In genomic region chr13:99307247-99307646, GRCh38 we compare ENCODE assay signal across 8 cellular contexts. TPM values are rescaled to one million over a fixed set of nuclear protein-coding genes. Genes with fewer than 3 reads are reported as not detected.
A peak's percentile ranks its signal among the peaks of the same experiment; 100 is the strongest.
DNase-seq lines count a peak whose midpoint lies in the region; ATAC-seq, FAIRE-seq and TF ChIP-seq lines count a peak whose summit lies in the region.

A gene with protein sequence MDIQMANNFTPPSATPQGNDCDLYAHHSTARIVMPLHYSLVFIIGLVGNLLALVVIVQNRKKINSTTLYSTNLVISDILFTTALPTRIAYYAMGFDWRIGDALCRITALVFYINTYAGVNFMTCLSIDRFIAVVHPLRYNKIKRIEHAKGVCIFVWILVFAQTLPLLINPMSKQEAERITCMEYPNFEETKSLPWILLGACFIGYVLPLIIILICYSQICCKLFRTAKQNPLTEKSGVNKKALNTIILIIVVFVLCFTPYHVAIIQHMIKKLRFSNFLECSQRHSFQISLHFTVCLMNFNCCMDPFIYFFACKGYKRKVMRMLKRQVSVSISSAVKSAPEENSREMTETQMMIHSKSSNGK (minus strand): TSS chr13:99307399. CDS start chr13:99296145, 11,254 bp downstream.

- H3K27ac Mint-ChIP-seq in activated naive CD4-positive, alpha-beta T cell treated with anti-CD3 and anti-CD28 coated beads for 36 hours = peak within 1 kb of the TSS; percentile 99
- H3K27ac Mint-ChIP-seq in T-cell = peak within 1 kb of the TSS; percentile 96

- H3K36me3 ChIP-seq in heart left ventricle (peaks cover 0 to 4% (median 0%) of the 10 kb centered on the region in 9 donors), small intestine (ENCODE audit: control insufficient read depth in 2 of 2, insufficient read depth in 2 of 2, low read length in 2 of 2) (peaks cover 0 to 2% of the 10 kb centered on the region in 2 donors)

- H3K27ac ChIP-seq in heart left ventricle = peak within 1 kb of the TSS in 10 of 12 donors; percentile 3 to 78 (median 30)
- H3K27ac ChIP-seq in small intestine (ENCODE audit: low read depth in 1 of 2, low read length in 1 of 2) = peak within 1 kb of the TSS in 1 of 2 donors; percentile 87

- H3K27me3 ChIP-seq in heart left ventricle = no peaks in the 10 kb centered on the region
- H3K27me3 ChIP-seq in small intestine (ENCODE audit: control insufficient read depth in 2 of 2, insufficient read depth in 2 of 2, low read length in 2 of 2) = no peaks in the 10 kb centered on the region

- ATAC-seq in HG03060 (IDR thresholded peaks at IDR 0.05; ENCODE audit: low read depth, unreplicated experiment) (peak; percentile 40), T-cell (replicated peaks in 1 of 4) (peak; percentile 80 to 85 (median 82)), heart left ventricle (peak; percentile 56 to 81 (median 63))

- peaks cover 42% of the 10 kb centered on the region for H3K36me3 Mint-ChIP-seq in activated naive CD4-positive, alpha-beta T cell treated with anti-CD3 and anti-CD28 coated beads for 36 hours (ENCODE audit: low read depth)
- H3K36me3 Mint-ChIP-seq in T-cell = peaks cover 41% of the 10 kb centered on the region

- no peaks in the 10 kb centered on the region for H3K27me3 Mint-ChIP-seq in activated naive CD4-positive, alpha-beta T cell treated with anti-CD3 and anti-CD28 coated beads for 36 hours (ENCODE audit: low read depth)
- no peaks in the 10 kb centered on the region for H3K27me3 Mint-ChIP-seq in T-cell

- H3K4me1 Mint-ChIP-seq in activated naive CD4-positive, alpha-beta T cell treated with anti-CD3 and anti-CD28 coated beads for 36 hours (ENCODE audit: low read depth) = peaks cover 73% of the 10 kb centered on the region
- peaks cover 78 to 95% (median 84%) of the 10 kb centered on the region in 3 donors for H3K4me1 Mint-ChIP-seq in T-cell

- peak in 1 of 2 donors; percentile 25 for TF ChIP-seq POLR2A in heart left ventricle (IDR thresholded peaks at IDR 0.05)

- peak in 1 of 12 donors; percentile 0 for TF ChIP-seq CTCF in heart left ventricle (IDR thresholded peaks at IDR 0.05)

- 13 to 33% (median 17%) methylated on average over 4 of the region's 4 CpGs for WGBS in heart left ventricle, 4 donors
- 36 to 88% (median 58%) methylated on average over 4 of the region's 4 CpGs for WGBS in small intestine, 3 donors

- DNase-seq in activated naive CD4-positive, alpha-beta T cell treated with anti-CD3 and anti-CD28 coated beads for 36 hours = no peak
- no peak for DNase-seq in activated naive CD4-positive, alpha-beta T cell (lab: John Stamatoyannopoulos, UW)
- DNase-seq in T-cell (peak in 12 of 34 experiments; percentile 15 to 52 (median 28)), heart left ventricle (no peak), small intestine (peak; percentile 52), NCI-H526 treated with DMSO at 0.1 percent for 48 hours (lab: John Stamatoyannopoulos, UW) (no peak), C1 segment of cervical spinal cord (lab: John Stamatoyannopoulos, UW) (no peak)

- FAIRE-seq in small intestine (lab: Jason Lieb, UNC) = peak; percentile 26

- H3K4me3 Mint-ChIP-seq in activated naive CD4-positive, alpha-beta T cell treated with anti-CD3 and anti-CD28 coated beads for 36 hours = peak within 1 kb of the TSS; percentile 93
- peak within 1 kb of the TSS; percentile 94 to 99 (median 96) for H3K4me3 Mint-ChIP-seq in T-cell

- H3K9me3 Mint-ChIP-seq in activated naive CD4-positive, alpha-beta T cell treated with anti-CD3 and anti-CD28 coated beads for 36 hours = no peaks in the 10 kb centered on the region
- no peaks in the 10 kb centered on the region for H3K9me3 Mint-ChIP-seq in T-cell

- H3K4me1 ChIP-seq in heart left ventricle (peaks cover 0 to 92% (median 12%) of the 10 kb centered on the region in 12 donors), small intestine (ENCODE audit: control insufficient read depth in 2 of 2, insufficient read depth in 1 of 2, low read depth in 1 of 2, low read length in 1 of 2) (peaks cover 0 to 9% of the 10 kb centered on the region in 2 donors)

- CTCF ChIA-PET in activated naive CD4-positive, alpha-beta T cell treated with anti-CD3 and anti-CD28 coated beads for 36 hours (lab: Charles Lee) = interaction anchor here (0.7 to 6.4 kb wide), 8 partner anchors 16 to 128 kb away, joined by 3 to 59 read pairs (median 4); no protein-coding TSS in a partner anchor
- CTCF ChIA-PET in T-cell (lab: Charles Lee) = interaction anchor here (0.7 to 4.2 kb wide), 16 partner anchors 8 to 129 kb away, joined by 3 to 32 read pairs (median 4); no protein-coding TSS in a partner anchor

- H3K4me3 ChIP-seq in heart left ventricle (peak within 1 kb of the TSS in 7 of 12 donors; percentile 10 to 57 (median 19)), small intestine (ENCODE audit: low read depth in 1 of 2, low read length in 2 of 2) (peak within 1 kb of the TSS in 1 of 2 donors; percentile 21)

- POLR2A ChIA-PET in T-cell (lab: Charles Lee) = interaction anchor here (0.6 to 4.7 kb wide), 16 partner anchors 8 to 128 kb away, joined by 3 to 40 read pairs (median 4); partner anchors contain the start of gene UBAC2 (in 1 of the 2)

- H3K9me3 ChIP-seq in heart left ventricle (no peaks in the 10 kb centered on the region), small intestine (ENCODE audit: control insufficient read depth, low read depth) (no peaks in the 10 kb centered on the region)

- intact Hi-C loops in activated naive CD4-positive, alpha-beta T cell treated with anti-CD3 and anti-CD28 coated beads for 36 hours (cut with micrococcal nuclease) = loop anchor here (1.0 to 5.0 kb wide), 6 partner anchors 11 to 735 kb away; partner anchors contain the start of gene GPR18
- intact Hi-C loops in heart left ventricle (cut with DNase I) = no loop called here

RNA-seq across cellular contexts. Expression of the gene that starts here (rescaled TPM):
- total RNA-seq in activated naive CD4-positive, alpha-beta T cell treated with anti-CD3 and anti-CD28 coated beads for 36 hours = 10 to 100 TPM; 37.4 to 38.8 TPM
- 100 to 1,000 TPM in 3 of 5 donors, 10 to 100 TPM in 2; 69.9 to 152 (median 100) TPM for total RNA-seq in T-cell
- 1 to 10 TPM in 7 of 9 donors, under 1 TPM in 2; 0.69 to 7.6 (median 1.5) TPM for total RNA-seq in heart left ventricle
- polyA plus RNA-seq in heart left ventricle = 1 to 10 TPM in 1 of 2 donors, under 1 TPM in 1; 0.72 to 2.7 TPM
- 1 to 10 TPM in 2 of 3 donors, not detected in 1; 2.4 to 5.5 TPM for polyA plus RNA-seq in small intestine

Comparison
In these comparisons a context has a peak if more than half of its experiments do, and no peak if none do; other contexts are left out.
1. RNA of the gene that starts here (total RNA-seq): 69.9 to 152 TPM in T-cell and 37.4 to 38.8 TPM in activated naive CD4-positive, alpha-beta T cell treated with anti-CD3 and anti-CD28 coated beads for 36 hours; 0.69 to 7.6 TPM in heart left ventricle; every median in the first group is over 4 times any median in the second.
2. Peak in every context shown above with its lines, with median percentiles within 50 percentile points of each other: ATAC-seq.